ENCODE assay signal across 31 cellular contexts in genomic region chr10:84683980-84684740, GRCh38.
"Had no signal": no experiment of that assay in that cellular context is flagged by ENCODE, and none has a peak within 500 bp of the region (broad histone marks: within the 10 kb centered on the region; RNA-seq: fewer than 3 reads in every experiment).

No MANE protein-coding gene starts in this region.

- H3K27ac ChIP-seq: ascending aorta, SJSA1 had no signal

- H3K4me1 ChIP-seq: ascending aorta, SJSA1 had no signal

- H3K4me3 ChIP-seq: ascending aorta, K562, SJSA1 had no signal

- H3K27ac Mint-ChIP-seq: activated CD4-positive, alpha-beta memory T cell treated with anti-CD3 and anti-CD28 coated beads for 36 hours; activated naive CD8-positive, alpha-beta T cell treated with anti-CD3 and anti-CD28 coated beads for 36 hours; T-helper 1 cell treated with Interleukin-12 subunit alpha and Interleukin-12 subunit beta and Interleukin-4 antibody, amounts not matched to agents 30 μg/mL and 1 μg/mL, for 36 hours; T-helper 2 cell treated with Interferon-gamma antibody and Interleukin-4, amounts not matched to agents 5 μg/mL and 100 μg/mL, for 36 hours; WTC11 had no signal

- H3K36me3 ChIP-seq: ascending aorta, SJSA1 had no signal

- ATAC-seq: activated CD4-positive, CD25-positive, alpha-beta regulatory T cell treated with anti-CD3 and anti-CD28 coated beads, Interleukin-2, amount 50 U/mL, for 24 hours; K562; Panc1; WTC11 had no signal

- H3K9me3 Mint-ChIP-seq: activated CD4-positive, alpha-beta memory T cell treated with anti-CD3 and anti-CD28 coated beads for 36 hours; activated naive CD8-positive, alpha-beta T cell treated with anti-CD3 and anti-CD28 coated beads for 36 hours; T-helper 1 cell treated with Interleukin-12 subunit alpha and Interleukin-12 subunit beta and Interleukin-4 antibody, amounts not matched to agents 30 μg/mL and 1 μg/mL, for 36 hours; T-helper 2 cell treated with Interferon-gamma antibody and Interleukin-4, amounts not matched to agents 5 μg/mL and 100 μg/mL, for 36 hours had no signal

- H3K27me3 ChIP-seq: ascending aorta, SJSA1 had no signal

- H3K4me1 Mint-ChIP-seq: activated naive CD8-positive, alpha-beta T cell treated with anti-CD3 and anti-CD28 coated beads for 36 hours; WTC11 had no signal

- H3K4me3 Mint-ChIP-seq: activated CD4-positive, alpha-beta memory T cell treated with anti-CD3 and anti-CD28 coated beads for 36 hours; activated naive CD8-positive, alpha-beta T cell treated with anti-CD3 and anti-CD28 coated beads for 36 hours; T-helper 1 cell treated with Interleukin-12 subunit alpha and Interleukin-12 subunit beta and Interleukin-4 antibody, amounts not matched to agents 30 μg/mL and 1 μg/mL, for 36 hours; T-helper 2 cell treated with Interferon-gamma antibody and Interleukin-4, amounts not matched to agents 5 μg/mL and 100 μg/mL, for 36 hours; WTC11 had no signal

- H3K27me3 Mint-ChIP-seq: activated naive CD8-positive, alpha-beta T cell treated with anti-CD3 and anti-CD28 coated beads for 36 hours had no signal

- H3K9me3 ChIP-seq: ascending aorta, SJSA1, SK-N-SH had no signal

- DNase-seq: activated CD4-positive, alpha-beta memory T cell treated with anti-CD3 and anti-CD28 coated beads for 36 hours; activated CD4-positive, alpha-beta T cell treated with anti-CD3 and anti-CD28 coated beads for 4 hours; activated CD4-positive, alpha-beta T cell treated with anti-CD3 and anti-CD28 coated beads, Interleukin-2, amount 50 U/mL, for 1 hour; activated CD8-positive, alpha-beta memory T cell treated with anti-CD3 and anti-CD28 coated beads, Interleukin-2, amount 50 U/mL, for 4 hours; activated effector memory CD4-positive, alpha-beta T cell treated with anti-CD3 and anti-CD28 coated beads, Interleukin-2, amount 50 U/mL, for 16 hours; activated naive CD4-positive, alpha-beta T cell; activated naive CD4-positive, alpha-beta T cell treated with anti-CD3 and anti-CD28 coated beads, Interleukin-2, amount 50 U/mL, for 16 hours; activated naive CD8-positive, alpha-beta T cell treated with anti-CD3 and anti-CD28 coated beads for 36 hours; activated T-cell treated with anti-CD3 and anti-CD28 coated beads, Interleukin-2, amount 50 U/mL, for 48 hours; amygdala; caudate nucleus; IMR-90; NCI-H1092 treated with DMSO at 0.1 percent for 48 hours; NCI-H1417; NCI-H146; NCI-H187; NCI-H2029 treated with DMSO at 0.1 percent for 48 hours; NCI-H2107; NCI-H510A; NCI-H526 treated with DMSO at 0.1 percent for 48 hours; NCI-H774; SHP77; SK-N-SH had no signal

- H3K36me3 Mint-ChIP-seq: activated CD4-positive, alpha-beta memory T cell treated with anti-CD3 and anti-CD28 coated beads for 36 hours; activated naive CD8-positive, alpha-beta T cell treated with anti-CD3 and anti-CD28 coated beads for 36 hours had no signal
